In the genomic region with DNA sequence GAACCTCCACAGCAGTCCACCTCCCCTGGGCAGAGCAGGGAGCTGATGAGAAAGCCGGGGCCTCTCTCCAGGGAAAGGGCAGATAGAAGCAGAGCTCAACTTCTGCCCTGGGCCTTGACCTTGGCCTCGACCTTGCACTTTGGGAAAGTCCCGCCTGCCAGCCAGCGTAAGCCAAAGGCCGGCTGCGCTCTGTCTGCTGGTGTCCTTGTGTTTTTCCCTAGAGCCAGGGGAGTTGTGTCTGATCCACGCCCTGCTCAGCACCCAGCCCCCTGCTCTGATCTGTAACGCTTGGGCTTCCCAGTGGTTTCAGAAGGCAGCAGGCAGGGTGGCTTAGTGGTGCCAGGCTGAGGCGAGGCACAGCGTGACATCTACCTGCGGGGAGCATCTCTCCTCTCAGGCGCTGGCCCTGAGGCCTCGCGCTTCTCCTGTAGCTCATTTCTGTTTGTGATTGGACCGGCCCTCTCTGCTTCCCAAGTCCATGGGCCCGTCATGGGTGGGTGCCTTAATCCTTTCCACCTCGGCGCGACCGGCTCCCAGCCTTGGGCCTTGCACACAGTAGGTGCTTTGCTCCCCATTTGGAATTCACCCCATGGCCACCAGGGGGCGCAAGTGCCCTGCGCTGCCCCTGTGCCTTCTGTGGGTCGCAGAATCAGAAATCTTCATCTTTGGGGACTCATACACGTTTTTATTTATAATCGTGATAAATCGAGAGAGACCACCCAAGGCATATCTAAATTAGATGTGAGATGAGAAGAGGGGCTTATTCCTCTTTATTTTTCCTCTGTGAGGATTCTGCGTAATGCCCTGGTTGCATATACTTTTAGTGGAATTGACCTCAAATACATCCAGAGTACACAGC, we compare ENCODE assay signal across 8 cellular contexts. TPM values are rescaled to one million over a fixed set of nuclear protein-coding genes. Genes with fewer than 3 reads are reported as not detected.
DNase-seq lines count a peak whose midpoint lies in the region; ATAC-seq and TF ChIP-seq lines count a peak whose summit lies in the region.

No MANE protein-coding gene starts in this region.

- H3K9me3 Mint-ChIP-seq in IgD-negative memory B cell: peaks cover 0 to 2% (median 0%) of the 10 kb centered on the region in 3 donors

- no peaks in the 10 kb centered on the region for H3K36me3 Mint-ChIP-seq in IgD-negative memory B cell

- DNase-seq in BE2C (no peak), epithelial cell of proximal tubule (ENCODE audit: low read depth) (no peak), NCI-H2171 (lab: John Stamatoyannopoulos, UW) (no peak)
- peak; percentile 86 for DNase-seq in activated CD8-positive, alpha-beta memory T cell treated with anti-CD3 and anti-CD28 coated beads for 24 hours
- peak; percentile 43 to 47 for DNase-seq in stimulated activated CD4-positive, alpha-beta T cell treated with anti-CD3 and anti-CD28 coated beads, Interleukin-15, amount 100 ng/mL, for 1 hour (ENCODE audit: low read depth in 1 of 2, low spot score in 1 of 2)

- H3K27me3 ChIP-seq in BE2C: no peaks in the 10 kb centered on the region

- peaks cover 4% of the 10 kb centered on the region for H3K27me3 Mint-ChIP-seq in IgD-negative memory B cell

- no peaks in the 10 kb centered on the region for H3K9me3 ChIP-seq in BE2C

- no peaks in the 10 kb centered on the region for H3K4me1 ChIP-seq in BE2C

- no peaks in the 10 kb centered on the region for H3K36me3 ChIP-seq in BE2C

- H3K4me3 ChIP-seq in BE2C (ENCODE audit: low read depth, low read length): no peak overlapping the region
- no peak overlapping the region for H3K4me3 ChIP-seq in epithelial cell of proximal tubule (ENCODE audit: low read depth, low read length)

- H3K4me3 Mint-ChIP-seq in IgD-negative memory B cell: peak overlapping the region in 1 of 4 donors; percentile 48

- TF ChIP-seq CTCF in BE2C (IDR thresholded peaks at IDR 0.05; ENCODE audit: low read depth, low read length) (peak; percentile 96), epithelial cell of proximal tubule (conservative IDR thresholded peaks at IDR 0.05; ENCODE audit: low read depth, low read length) (peak; percentile 81)

- no peak for ATAC-seq in GM19397 (IDR thresholded peaks at IDR 0.05; ENCODE audit: unreplicated experiment)
- ATAC-seq in GM21717 (IDR thresholded peaks at IDR 0.05; ENCODE audit: unreplicated experiment): no peak

- H3K27ac Mint-ChIP-seq in IgD-negative memory B cell: peak overlapping the region in 2 of 3 donors; percentile 81 to 86

- H3K4me1 Mint-ChIP-seq in IgD-negative memory B cell: peaks cover 0 to 2% (median 0%) of the 10 kb centered on the region in 3 donors

RNA-seq across cellular contexts. Expression of a gene that starts 24.2 kb away (rescaled TPM):
- polyA plus RNA-seq in BE2C (2012; ENCODE audit: insufficient read depth, insufficient read length, low read depth): 39.3 TPM
- polyA plus RNA-seq in IgD-negative memory B cell: 31.6 TPM
- total RNA-seq in epithelial cell of proximal tubule: 11.4 and 24.2 TPM in 2 replicates

RNA-seq across cellular contexts. Expression of a gene that starts 24.3 kb away (rescaled TPM):
- polyA plus RNA-seq in BE2C (2012; ENCODE audit: insufficient read depth, insufficient read length, low read depth): 31.9 TPM
- polyA plus RNA-seq in IgD-negative memory B cell: 2.7 TPM
- total RNA-seq in epithelial cell of proximal tubule: 5.3 and 7.6 TPM in 2 replicates

RNA-seq across cellular contexts. Expression of a gene that starts 26.1 kb away (rescaled TPM):
- polyA plus RNA-seq in BE2C (2012; ENCODE audit: insufficient read depth, insufficient read length, low read depth): 1.8 TPM
- not detected for polyA plus RNA-seq in IgD-negative memory B cell
- 0.06 and 0.36 TPM in 2 replicates for total RNA-seq in epithelial cell of proximal tubule

RNA-seq across cellular contexts. Expression of a gene that starts 49.0 kb away (rescaled TPM):
- polyA plus RNA-seq in BE2C (2012; ENCODE audit: insufficient read depth, insufficient read length, low read depth): 304 TPM
- 71.0 TPM for polyA plus RNA-seq in IgD-negative memory B cell
- 122 and 123 TPM in 2 replicates for total RNA-seq in epithelial cell of proximal tubule

Comparison
In these comparisons a context has a peak if more than half of its experiments do, and no peak if none do; other contexts are left out.
1. DNase-seq: peak in activated CD8-positive, alpha-beta memory T cell treated with anti-CD3 and anti-CD28 coated beads for 24 hours (single experiment) and stimulated activated CD4-positive, alpha-beta T cell treated with anti-CD3 and anti-CD28 coated beads, Interleukin-15, amount 100 ng/mL, for 1 hour (2 of 2); none in BE2C (single experiment), epithelial cell of proximal tubule (single experiment) and NCI-H2171 (single experiment).